In genomic region chr13:30617315-30618185, GRCh38 we compare ENCODE assay signal across 1 cellular context.
TF ChIP-seq lines count a peak whose summit lies in the region.

TSS of gene USPL1 (plus strand) at chr13:30617920. CDS start at chr13:30621141, 3,221 bp downstream.

TF ChIP-seq in HepG2, 621 proteins besides CTCF, POLR2A, EP300 and RAD21 (continued from another document and continues in another):
- TF ChIP-seq ZBTB25 (CRISPR knock-in tag; IDR thresholded peaks at IDR 0.05): peak; percentile 96
- peak; percentile 45; the same call in 1 of the 2 replicates for TF ChIP-seq ZNF652 (CRISPR knock-in tag; IDR thresholded peaks at IDR 0.05; ENCODE audit: borderline replicate concordance, low read depth)
- TF ChIP-seq RBM22 (optimal IDR thresholded peaks at IDR 0.05; ENCODE audit: low read length): no peak
- peak; percentile 86 for TF ChIP-seq SIN3B (IDR thresholded peaks at IDR 0.05; ENCODE audit: low read length)
- 0 out of 2 replicates have a peak, but pooled peaks have one; percentile 91 for TF ChIP-seq FUBP1 (CRISPR knock-in tag; IDR thresholded peaks at IDR 0.05; ENCODE audit: borderline replicate concordance)
- TF ChIP-seq ZNF142 (CRISPR knock-in tag; IDR thresholded peaks at IDR 0.05): peak; percentile 86; the same call in 1 of the 2 replicates
- no peak; the same call in 1 of the 2 replicates for TF ChIP-seq ZNF839 (CRISPR knock-in tag; IDR thresholded peaks at IDR 0.05; ENCODE audit: borderline replicate concordance)
- peak; percentile 98 for TF ChIP-seq ZSCAN30 (CRISPR knock-in tag; IDR thresholded peaks at IDR 0.05)
- no peak for TF ChIP-seq ZKSCAN5 (CRISPR knock-in tag; IDR thresholded peaks at IDR 0.05)
- TF ChIP-seq ZFYVE20 (CRISPR knock-in tag; IDR thresholded peaks at IDR 0.05; ENCODE audit: borderline replicate concordance, low read depth): no peak
- TF ChIP-seq HINFP (CRISPR knock-in tag; IDR thresholded peaks at IDR 0.05; ENCODE audit: low read depth): peak; percentile 97
- TF ChIP-seq MBD4 (IDR thresholded peaks at IDR 0.05; ENCODE audit: borderline replicate concordance, low read length): no peak
- peak; percentile 97 for TF ChIP-seq ZNF337 (CRISPR knock-in tag; IDR thresholded peaks at IDR 0.05; ENCODE audit: borderline replicate concordance, low read depth)
- peak; percentile 86; the same call in 1 of the 2 replicates for TF ChIP-seq ZNF343 (CRISPR knock-in tag; IDR thresholded peaks at IDR 0.05)
- no peak; the same call in 1 of the 2 replicates for TF ChIP-seq STAT5B (CRISPR knock-in tag; IDR thresholded peaks at IDR 0.05)
- TF ChIP-seq MAZ (IDR thresholded peaks at IDR 0.05; ENCODE audit: borderline replicate concordance, low read depth, low read length): peak; percentile 89
- peak; percentile 98 for TF ChIP-seq MAZ (CRISPR knock-in tag; IDR thresholded peaks at IDR 0.05; ENCODE audit: low read depth)
- TF ChIP-seq ZNF597 (CRISPR knock-in tag; IDR thresholded peaks at IDR 0.05): no peak
- TF ChIP-seq ZNF512B (CRISPR knock-in tag; IDR thresholded peaks at IDR 0.05; ENCODE audit: borderline replicate concordance): peak; percentile 61; the same call in 1 of the 2 replicates
- TF ChIP-seq MAF1 (CRISPR knock-in tag; IDR thresholded peaks at IDR 0.05; ENCODE audit: borderline replicate concordance): peak; percentile 95
- TF ChIP-seq ZNF704 (CRISPR knock-in tag; IDR thresholded peaks at IDR 0.05; ENCODE audit: borderline replicate concordance): peak; percentile 95
- TF ChIP-seq ISX (CRISPR knock-in tag; conservative IDR thresholded peaks at IDR 0.05): no peak; the same call in 1 of the 2 replicates
- TF ChIP-seq ZNF317 (CRISPR knock-in tag; IDR thresholded peaks at IDR 0.05): peak; percentile 75
- peak; percentile 99 for TF ChIP-seq POGZ (CRISPR knock-in tag; IDR thresholded peaks at IDR 0.05)
- peak; percentile 88 for TF ChIP-seq ZNF598 (CRISPR knock-in tag; IDR thresholded peaks at IDR 0.05; ENCODE audit: borderline replicate concordance)
- no peak for TF ChIP-seq ZNF550 (CRISPR knock-in tag; IDR thresholded peaks at IDR 0.05; ENCODE audit: borderline replicate concordance)
- peak; percentile 9 to 99; a peak in 2 of 4 replicates for TF ChIP-seq KLF16 (CRISPR knock-in tag; IDR thresholded peaks at IDR 0.05)
- peak; percentile 89 for TF ChIP-seq ARID5B (CRISPR knock-in tag; IDR thresholded peaks at IDR 0.05)
- TF ChIP-seq NFYC (CRISPR knock-in tag; IDR thresholded peaks at IDR 0.05): peak; percentile 70
- no peak; the same call in none of the 2 replicates for TF ChIP-seq REPIN1 (CRISPR knock-in tag; IDR thresholded peaks at IDR 0.05; ENCODE audit: borderline replicate concordance, low read depth)
- peak; percentile 94 for TF ChIP-seq ZNF703 (CRISPR knock-in tag; IDR thresholded peaks at IDR 0.05; ENCODE audit: borderline replicate concordance)
- TF ChIP-seq ZNF230 (CRISPR knock-in tag; IDR thresholded peaks at IDR 0.05): peak; percentile 91
- peak; percentile 87; the same call in 1 of the 2 replicates for TF ChIP-seq ZNF205 (CRISPR knock-in tag; IDR thresholded peaks at IDR 0.05)
- TF ChIP-seq DNMT3B (CRISPR knock-in tag; conservative IDR thresholded peaks at IDR 0.05): peak; percentile 91
- TF ChIP-seq ZNF569 (CRISPR knock-in tag; IDR thresholded peaks at IDR 0.05; ENCODE audit: borderline replicate concordance): peak; percentile 53; the same call in 1 of the 2 replicates
- no peak; the same call in 1 of the 2 replicates for TF ChIP-seq SETDB1 (CRISPR knock-in tag; IDR thresholded peaks at IDR 0.05; ENCODE audit: borderline replicate concordance)
- peak; percentile 92; the same call in 1 of the 2 replicates for TF ChIP-seq ZNF841 (CRISPR knock-in tag; IDR thresholded peaks at IDR 0.05; ENCODE audit: borderline replicate concordance)
- TF ChIP-seq ZNF3 (CRISPR knock-in tag; IDR thresholded peaks at IDR 0.05): no peak; the same call in 1 of the 2 replicates
- TF ChIP-seq SMARCC2 (IDR thresholded peaks at IDR 0.05): no peak
